ENCODE assay signal across 38 cellular contexts in genomic region chrX:70012756-70013155, GRCh38. TPM values are rescaled to one million over a fixed set of nuclear protein-coding genes. Genes with fewer than 3 reads are reported as not detected.
"Had no signal": no experiment of that assay in that cellular context is flagged by ENCODE, and none has a peak within 500 bp of the region (broad histone marks: within the 10 kb centered on the region; RNA-seq: fewer than 3 reads in every experiment).

No MANE protein-coding gene starts in this region.

- FAIRE-seq: endometrium, keratinocyte had no signal

- H3K4me2 ChIP-seq: smooth muscle cell had no signal

- H3K36me3 ChIP-seq: adrenal gland, colonic mucosa, esophagus squamous epithelium, lower lobe of right lung, thyroid gland, upper lobe of left lung, vagina had no signal

- H3K4me3 ChIP-seq: adrenal gland, body of pancreas, colonic mucosa, esophagus squamous epithelium, lower lobe of right lung, mucosa of descending colon, smooth muscle cell, thyroid gland, upper lobe of left lung, vagina had no signal

- H3K27ac ChIP-seq: adrenal gland, body of pancreas, colonic mucosa, epithelial cell of prostate, esophagus squamous epithelium, lower lobe of right lung, thyroid gland, vagina had no signal

- H3K4me1 ChIP-seq: adrenal gland, body of pancreas, colonic mucosa, lower lobe of right lung, thyroid gland, upper lobe of left lung, vagina had no signal

- H3K9me3 ChIP-seq: adrenal gland, body of pancreas, colonic mucosa, esophagus squamous epithelium, lower lobe of right lung, mucosa of descending colon, thyroid gland, upper lobe of left lung, vagina had no signal

- H3K27me3 ChIP-seq: body of pancreas, colonic mucosa, esophagus squamous epithelium, upper lobe of left lung, vagina had no signal

- DNase-seq: activated CD4-positive, alpha-beta T cell treated with anti-CD3 and anti-CD28 coated beads for 4 hours; activated CD4-positive, alpha-beta T cell treated with anti-CD3 and anti-CD28 coated beads, Interleukin-2, amount 50 U/mL, for 4 hours; activated effector memory CD4-positive, alpha-beta T cell treated with anti-CD3 and anti-CD28 coated beads, Interleukin-2, amount 50 U/mL, for 16 hours; activated naive CD4-positive, alpha-beta T cell treated with anti-CD3 and anti-CD28 coated beads for 36 hours; activated naive CD8-positive, alpha-beta T cell treated with anti-CD3 and anti-CD28 coated beads for 36 hours; adrenal gland; aorta; cerebellar nuclear complex; colonic mucosa; effector CD8-positive, alpha-beta T cell; esophagus squamous epithelium; foreskin melanocyte; left colon; lower lobe of right lung; mesenchymal stem cell; retina; stimulated activated CD4-positive, alpha-beta T cell treated with anti-CD3 and anti-CD28 coated beads, Interleukin-1b, Interleukin-23, amount 100 ng/mL, for 48 hours; stimulated activated CD4-positive, alpha-beta T cell treated with anti-CD3 and anti-CD28 coated beads, Interleukin-4, amount 100 ng/mL, for 4 hours; stimulated activated CD8-positive, alpha-beta memory T cell treated with anti-CD3 and anti-CD28 coated beads, Interleukin-4, amount 100 ng/mL, for 48 hours; stimulated activated naive CD8-positive, alpha-beta T cell treated with anti-CD3 and anti-CD28 coated beads, Interleukin-15, amount 100 ng/mL, for 72 hours; T-helper 1 cell; thyroid gland; upper lobe of left lung had no signal

- ATAC-seq: lower lobe of right lung; natural killer cell treated with Interleukin-12 subunit alpha and Interleukin-12 subunit beta and Interleukin-15 and Interleukin-18, amount 100 ng/mL, for 72 hours; stimulated activated memory B cell treated with anti-CD40 and anti-IgM and Interleukin-4, amounts not matched to agents 10 μg/mL and 1 μg/mL and 100 μg/mL, for 72 hours; stimulated activated naive CD8-positive, alpha-beta T cell treated with anti-CD3 and anti-CD28 coated beads, Interleukin-15, amount 100 ng/mL, for 72 hours had no signal

RNA-seq across cellular contexts. Expression of gene AWAT2, which starts 37.0 kb away (rescaled TPM):
- total RNA-seq: activated naive CD4-positive, alpha-beta T cell treated with anti-CD3 and anti-CD28 coated beads for 36 hours; activated naive CD8-positive, alpha-beta T cell treated with anti-CD3 and anti-CD28 coated beads for 36 hours; activated T-helper 1 cell treated with anti-CD3 and anti-CD28 coated beads, Interleukin-12 subunit alpha, Interleukin-12 subunit beta, Interleukin-2, Interleukin-4 antibody, amounts not matched to agents 30 ng/mL and 10 ng/mL and 1 ng/mL, durations not matched to agents 14 hours and 24 hours and 36 hours; adrenal gland; aorta; body of pancreas; colonic mucosa; esophagus squamous epithelium; glomerular endothelial cell; left colon; mucosa of descending colon; myocyte; natural killer cell treated with Interleukin-12 subunit alpha and Interleukin-12 subunit beta and Interleukin-15 and Interleukin-18, amount 100 ng/mL, for 72 hours; osteocyte; progenitor cell of endocrine pancreas; smooth muscle cell; thyroid gland; vagina had no signal
- polyA plus RNA-seq: adrenal gland, aorta, keratinocyte, smooth muscle cell had no signal

RNA-seq across cellular contexts. Expression of gene OTUD6A, which starts 49.5 kb away (rescaled TPM):
- total RNA-seq: activated naive CD4-positive, alpha-beta T cell treated with anti-CD3 and anti-CD28 coated beads for 36 hours; activated naive CD8-positive, alpha-beta T cell treated with anti-CD3 and anti-CD28 coated beads for 36 hours; activated T-helper 1 cell treated with anti-CD3 and anti-CD28 coated beads, Interleukin-12 subunit alpha, Interleukin-12 subunit beta, Interleukin-2, Interleukin-4 antibody, amounts not matched to agents 30 ng/mL and 10 ng/mL and 1 ng/mL, durations not matched to agents 14 hours and 24 hours and 36 hours; adrenal gland; aorta; body of pancreas; colonic mucosa; dermis microvascular lymphatic vessel endothelial cell; esophagus squamous epithelium; glomerular endothelial cell; left colon; lower lobe of right lung; mucosa of descending colon; myocyte; natural killer cell treated with Interleukin-12 subunit alpha and Interleukin-12 subunit beta and Interleukin-15 and Interleukin-18, amount 100 ng/mL, for 72 hours; osteocyte; progenitor cell of endocrine pancreas; smooth muscle cell; thyroid gland; upper lobe of left lung; vagina had no signal
- polyA plus RNA-seq: adrenal gland, aorta, keratinocyte, smooth muscle cell had no signal
